In genomic region chr16:85424260-85425060, GRCh38 we compare ENCODE assay signal across 14 cellular contexts.
DNase-seq lines count a peak whose midpoint lies in the region; ATAC-seq, FAIRE-seq and TF ChIP-seq lines count a peak whose summit lies in the region.
"Had no signal": no experiment of that assay in that cellular context is flagged by ENCODE, and none has a peak within 500 bp of the region (broad histone marks: within the 10 kb centered on the region; RNA-seq: fewer than 3 reads in every experiment).

No MANE protein-coding gene starts in this region.

- no peaks in the 10 kb centered on the region for H3K27me3 ChIP-seq in BE2C
- peaks cover 10 to 28% of the 10 kb centered on the region in 2 experiments; a peak in 4 of 5 replicates for H3K27me3 ChIP-seq in HepG2 (ENCODE audit: control insufficient read depth in 1 of 2, insufficient read depth in 2 of 2, low read length in 2 of 2)
- H3K27me3 ChIP-seq: tibial nerve had no signal

- BruUV-seq in HepG2 (replicated peaks; lab: Mats Ljungman, UMichigan): no TSS peak

- H3K36me3 ChIP-seq in BE2C: no peaks in the 10 kb centered on the region
- H3K36me3 ChIP-seq in HepG2 (replicated peaks in 1 of 2; ENCODE audit: control insufficient read depth in 1 of 2, insufficient read depth in 2 of 2, low read length in 2 of 2): no peaks in the 10 kb centered on the region
- H3K36me3 ChIP-seq: esophagus squamous epithelium, tibial nerve had no signal

- no peak overlapping the region for H3K27ac ChIP-seq in HepG2 (ENCODE audit: extremely low read length, insufficient read depth, low read length)
- H3K27ac ChIP-seq: esophagus squamous epithelium, tibial nerve had no signal

- CTCF ChIA-PET in activated B cell treated with CpG ODN at 0.5 μM for 24 hours (lab: Charles Lee) (no interaction called here), HepG2 (lab: Yijun Ruan, JAX; ENCODE audit: low intra/inter-chr PET ratio, low total read pairs) (no interaction called here)

- no peak overlapping the region for H3K4me3 Mint-ChIP-seq in activated B cell treated with CpG ODN at 0.5 μM for 24 hours
- no peak overlapping the region for H3K4me3 Mint-ChIP-seq in stimulated activated memory B cell treated with anti-CD40 and anti-IgM and Interleukin-4, amounts not matched to agents 10 μg/mL and 1 μg/mL and 100 μg/mL, for 72 hours
- H3K4me3 Mint-ChIP-seq: activated naive CD8-positive, alpha-beta T cell; memory B cell had no signal

- H4K20me1 ChIP-seq in HepG2 (ENCODE audit: insufficient read depth, low read length): peaks cover 18% of the 10 kb centered on the region

- POLR2A ChIA-PET in activated B cell treated with CpG ODN at 0.5 μM for 24 hours (lab: Charles Lee) (no interaction called here), HepG2 (lab: Yijun Ruan, JAX) (no interaction called here)

- no peak for TF ChIP-seq RAD21 in HepG2 (CRISPR knock-in tag; IDR thresholded peaks at IDR 0.05)

- no peak for TF ChIP-seq CTCF in BE2C (IDR thresholded peaks at IDR 0.05; ENCODE audit: low read depth, low read length)
- no peak for TF ChIP-seq CTCF in activated B cell treated with CpG ODN at 0.5 μM for 24 hours (IDR thresholded peaks at IDR 0.05)
- no peak for TF ChIP-seq CTCF in HepG2 (CRISPR knock-in tag; IDR thresholded peaks at IDR 0.05)

- no peak overlapping the region for H2AFZ ChIP-seq in HepG2 (ENCODE audit: low read length)

- H3K4me1 ChIP-seq in BE2C (peaks cover 28% of the 10 kb centered on the region), HepG2 (ENCODE audit: insufficient read depth, low read length) (peaks cover 36% of the 10 kb centered on the region)

- no peaks in the 10 kb centered on the region for H3K36me3 Mint-ChIP-seq in activated B cell treated with CpG ODN at 0.5 μM for 24 hours (ENCODE audit: low read depth)
- no peaks in the 10 kb centered on the region for H3K36me3 Mint-ChIP-seq in stimulated activated memory B cell treated with anti-CD40 and anti-IgM and Interleukin-4, amounts not matched to agents 10 μg/mL and 1 μg/mL and 100 μg/mL, for 72 hours
- H3K36me3 Mint-ChIP-seq: activated naive CD8-positive, alpha-beta T cell; memory B cell had no signal

- peaks cover 18% of the 10 kb centered on the region for H3K27me3 Mint-ChIP-seq in activated B cell treated with CpG ODN at 0.5 μM for 24 hours
- peaks cover 49% of the 10 kb centered on the region for H3K27me3 Mint-ChIP-seq in stimulated activated memory B cell treated with anti-CD40 and anti-IgM and Interleukin-4, amounts not matched to agents 10 μg/mL and 1 μg/mL and 100 μg/mL, for 72 hours
- H3K27me3 Mint-ChIP-seq: activated naive CD8-positive, alpha-beta T cell had no signal

- no peak for TF ChIP-seq POLR2A in HepG2 (IDR thresholded peaks at IDR 0.05; ENCODE audit: insufficient read depth in 1 of 2, low read depth in 2 of 2, low read length in 2 of 2)

- 88% methylated on average over 31 of the region's 34 CpGs for WGBS in HepG2 (ENCODE audit: low lambda C conversion rate)

- intact Hi-C loops in activated B cell treated with CpG ODN at 0.5 μM for 24 hours (cut with micrococcal nuclease): no loop called here
- intact Hi-C loops in HepG2 (cut with micrococcal nuclease; ENCODE audit: unreplicated experiment): no loop called here

- H3K4me2 ChIP-seq in HepG2 (ENCODE audit: low read depth, low read length): no peak overlapping the region

- no peaks in the 10 kb centered on the region for H3K4me1 Mint-ChIP-seq in activated B cell treated with CpG ODN at 0.5 μM for 24 hours
- H3K4me1 Mint-ChIP-seq in stimulated activated memory B cell treated with anti-CD40 and anti-IgM and Interleukin-4, amounts not matched to agents 10 μg/mL and 1 μg/mL and 100 μg/mL, for 72 hours: peaks cover 6% of the 10 kb centered on the region
- H3K4me1 Mint-ChIP-seq: memory B cell had no signal

- TF ChIP-seq EP300 in HepG2 (IDR thresholded peaks at IDR 0.05; ENCODE audit: low read depth in 2 of 2, low read length in 2 of 2) (no peak), HepG2 (CRISPR knock-in tag; IDR thresholded peaks at IDR 0.05; ENCODE audit: borderline replicate concordance) (no peak)

- no peak for FAIRE-seq in HepG2 (lab: Jason Lieb, UNC)
- FAIRE-seq: A204.1 had no signal

- H3K4me3 ChIP-seq in BE2C (ENCODE audit: low read depth, low read length) (no peak overlapping the region), HepG2 (replicated peaks in 1 of 3; ENCODE audit: insufficient read depth in 1 of 3, low read depth in 2 of 3, low read length in 3 of 3) (no peak overlapping the region)
- H3K4me3 ChIP-seq: esophagus squamous epithelium, tibial nerve had no signal

- no peaks in the 10 kb centered on the region for H3K9me3 Mint-ChIP-seq in activated B cell treated with CpG ODN at 0.5 μM for 24 hours
- no peaks in the 10 kb centered on the region for H3K9me3 Mint-ChIP-seq in stimulated activated memory B cell treated with anti-CD40 and anti-IgM and Interleukin-4, amounts not matched to agents 10 μg/mL and 1 μg/mL and 100 μg/mL, for 72 hours

- DNase-seq in NCI-H1417 (lab: John Stamatoyannopoulos, UW) (peak; percentile 16 to 79 (median 68)), NCI-H1417 treated with DMSO at 0.1 percent for 48 hours (lab: John Stamatoyannopoulos, UW) (no peak), BE2C (peak; percentile 49), activated B cell treated with CpG ODN at 0.5 μM for 24 hours (peak; percentile 12), HepG2 (ENCODE audit: low spot score) (no peak), NCI-H446 (lab: John Stamatoyannopoulos, UW) (no peak), NCI-H187 (lab: John Stamatoyannopoulos, UW) (no peak)
- DNase-seq: activated CD4-positive, alpha-beta T cell treated with anti-CD3 and anti-CD28 coated beads for 48 hours; esophagus squamous epithelium had no signal

- no peak overlapping the region for H3K9ac ChIP-seq in HepG2 (ENCODE audit: insufficient read depth, low read depth, low read length)

- no peaks in the 10 kb centered on the region for H3K79me2 ChIP-seq in HepG2 (ENCODE audit: insufficient read depth, low read length)

- no peaks in the 10 kb centered on the region for H3K9me3 ChIP-seq in BE2C
- H3K9me3 ChIP-seq in HepG2 (ENCODE audit: low read length): no peaks in the 10 kb centered on the region
- H3K9me3 ChIP-seq: esophagus squamous epithelium, tibial nerve had no signal

- no peak overlapping the region for H3K27ac Mint-ChIP-seq in activated B cell treated with CpG ODN at 0.5 μM for 24 hours
- no peak overlapping the region for H3K27ac Mint-ChIP-seq in stimulated activated memory B cell treated with anti-CD40 and anti-IgM and Interleukin-4, amounts not matched to agents 10 μg/mL and 1 μg/mL and 100 μg/mL, for 72 hours
- H3K27ac Mint-ChIP-seq: activated naive CD8-positive, alpha-beta T cell; memory B cell had no signal

- in situ Hi-C loops in HepG2 (cut with HindIII; ENCODE audit: extremely low pct_ligation_motif_present, low pct_unique_long_range_greater_than_20kb): no loop called here

- ATAC-seq in activated B cell treated with CpG ODN at 0.5 μM for 24 hours (ENCODE audit: low read depth): no peak
- no peak for ATAC-seq in HepG2
- ATAC-seq in stimulated activated memory B cell treated with anti-CD40 and anti-IgM and Interleukin-4, amounts not matched to agents 10 μg/mL and 1 μg/mL and 100 μg/mL, for 72 hours: no peak

TF ChIP-seq in HepG2, 621 proteins besides CTCF, POLR2A, EP300 and RAD21 (continues in another document):
- TF ChIP-seq ZNF883 (CRISPR knock-in tag; IDR thresholded peaks at IDR 0.05; ENCODE audit: not compliant biosample characterization): peak; percentile 14

Comparison
In these comparisons a context has a peak if more than half of its experiments do, and no peak if none do; other contexts are left out.
1. DNase-seq: peak in NCI-H1417 (3 of 3), BE2C (single experiment) and activated B cell treated with CpG ODN at 0.5 μM for 24 hours (single experiment); none in NCI-H1417 treated with DMSO at 0.1 percent for 48 hours (single experiment), HepG2 (single experiment), NCI-H446 (0 of 2) and NCI-H187 (0 of 2).